21 cellular contexts compared by ENCODE assay signal in the genomic region with DNA sequence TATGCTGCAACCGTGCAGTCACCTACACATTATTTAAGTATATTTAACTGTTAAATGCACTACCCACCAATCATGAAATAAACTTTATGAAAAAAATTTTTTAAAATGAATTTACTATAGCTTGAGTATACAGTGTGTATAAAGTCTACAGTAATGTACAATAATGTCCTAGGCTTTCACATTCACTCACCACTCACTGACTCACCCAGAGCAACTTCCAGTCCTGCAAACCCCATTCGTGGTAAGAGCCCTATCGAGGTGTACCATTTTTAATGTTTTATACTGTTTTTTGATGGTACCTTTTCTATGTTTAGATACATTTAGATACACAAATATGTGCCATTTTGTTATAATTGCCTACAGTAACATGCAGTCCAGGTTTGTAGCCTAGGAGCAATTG. TPM values are rescaled to one million over a fixed set of nuclear protein-coding genes. Genes with fewer than 3 reads are reported as not detected.
DNase-seq lines count a peak whose midpoint lies in the region; ATAC-seq and TF ChIP-seq lines count a peak whose summit lies in the region.
"Had no signal": no experiment of that assay in that cellular context is flagged by ENCODE, and none has a peak within 500 bp of the region (broad histone marks: within the 10 kb centered on the region; RNA-seq: fewer than 3 reads in every experiment).

No MANE protein-coding gene starts in this region.

- peak; percentile 37 to 53 for ATAC-seq in activated T-cell treated with anti-CD3 and anti-CD28 coated beads, Interleukin-2, amount 50 U/mL, for 4 hours
- ATAC-seq in HG03439 (IDR thresholded peaks at IDR 0.05; ENCODE audit: unreplicated experiment) = no peak
- ATAC-seq: A549, HCT116, PC-3 had no signal

- peaks cover 8% of the 10 kb centered on the region for H3K36me3 Mint-ChIP-seq in activated T-cell treated with anti-CD3 and anti-CD28 coated beads, Interleukin-2, amount 50 U/mL, for 4 hours (ENCODE audit: insufficient read depth)
- peaks cover 6 to 30% (median 30%) of the 10 kb centered on the region in 3 donors for H3K36me3 Mint-ChIP-seq in CD8-positive, alpha-beta memory T cell
- H3K36me3 Mint-ChIP-seq in neural progenitor cell = no peaks in the 10 kb centered on the region

- no peak overlapping the region for H3K4me2 ChIP-seq in neural progenitor cell
- H3K4me2 ChIP-seq: A549, KMS-11 had no signal

- no peaks in the 10 kb centered on the region for H3K27me3 ChIP-seq in CD8-positive, alpha-beta memory T cell (ENCODE audit: insufficient read depth, low read length, poor library complexity, severe bottlenecking)
- H3K27me3 ChIP-seq in neural progenitor cell = no peaks in the 10 kb centered on the region

- no peak overlapping the region for H3K27ac ChIP-seq in CD8-positive, alpha-beta memory T cell (ENCODE audit: low read depth, low read length)
- H3K27ac ChIP-seq in neural progenitor cell = no peak overlapping the region
- H3K27ac ChIP-seq: A549, HL-60, KMS-11 had no signal

- peak overlapping the region in 5 of 8 donors; percentile 24 to 61 (median 34) for H3K27ac Mint-ChIP-seq in CD8-positive, alpha-beta memory T cell
- H3K27ac Mint-ChIP-seq in neural progenitor cell = no peak overlapping the region
- H3K27ac Mint-ChIP-seq: IgD-negative memory B cell had no signal

- peaks cover 65% of the 10 kb centered on the region for H3K4me1 Mint-ChIP-seq in activated T-cell treated with anti-CD3 and anti-CD28 coated beads, Interleukin-2, amount 50 U/mL, for 4 hours (ENCODE audit: low read depth)
- peaks cover 62 to 85% (median 82%) of the 10 kb centered on the region in 3 donors for H3K4me1 Mint-ChIP-seq in CD8-positive, alpha-beta memory T cell
- H3K4me1 Mint-ChIP-seq in neural progenitor cell = peaks cover 4% of the 10 kb centered on the region

- H3K4me3 Mint-ChIP-seq in activated T-cell treated with anti-CD3 and anti-CD28 coated beads, Interleukin-2, amount 50 U/mL, for 4 hours = no peak overlapping the region
- peak overlapping the region in 1 of 7 donors; percentile 32 for H3K4me3 Mint-ChIP-seq in CD8-positive, alpha-beta memory T cell
- no peak overlapping the region for H3K4me3 Mint-ChIP-seq in neural progenitor cell
- H3K4me3 Mint-ChIP-seq: IgD-negative memory B cell had no signal

- no peaks in the 10 kb centered on the region for H3K79me2 ChIP-seq in neural progenitor cell (ENCODE audit: low read depth)

- CTCF ChIA-PET in CD8-positive, alpha-beta memory T cell (lab: Charles Lee) = interaction anchor here (1.1 to 10.2 kb wide), 6 partner anchors 12 to 123 kb away, joined by 4 to 192 read pairs (median 8); a partner anchor contains a TSS

- H3K27me3 Mint-ChIP-seq in activated T-cell treated with anti-CD3 and anti-CD28 coated beads, Interleukin-2, amount 50 U/mL, for 4 hours (ENCODE audit: low read depth) = no peaks in the 10 kb centered on the region
- H3K27me3 Mint-ChIP-seq in CD8-positive, alpha-beta memory T cell = no peaks in the 10 kb centered on the region
- H3K27me3 Mint-ChIP-seq in neural progenitor cell (ENCODE audit: insufficient read depth, low read depth) = no peaks in the 10 kb centered on the region
- H3K27me3 Mint-ChIP-seq: IgD-negative memory B cell had no signal

- no peak for DNase-seq in activated T-cell treated with anti-CD3 and anti-CD28 coated beads, Interleukin-2, amount 50 U/mL, for 4 hours
- no peak for DNase-seq in activated T-cell treated with anti-CD3 and anti-CD28 coated beads, Interleukin-2, amount 50 U/mL, for 1 hour
- peak; percentile 25 for DNase-seq in stimulated activated naive CD4-positive, alpha-beta T cell treated with Interleukin-2 at 50 U/mL for 16 hours (lab: John Stamatoyannopoulos, UW)
- no peak for DNase-seq in stimulated activated naive CD4-positive, alpha-beta T cell (lab: John Stamatoyannopoulos, UW)
- no peak for DNase-seq in CD8-positive, alpha-beta memory T cell
- no peak for DNase-seq in neural progenitor cell (ENCODE audit: low spot score)
- DNase-seq: AML-193; C1 segment of cervical spinal cord; MM.1S; NCI-H2029; NCI-H446; NCI-H526; NCI-H82; NK-92 treated with Interleukin-12 subunit alpha and Interleukin-12 subunit beta, amount 100 ng/mL, for 24 hours; PC-3 had no signal

- H2AFZ ChIP-seq in neural progenitor cell (replicated peaks) = no peak overlapping the region

- H3K36me3 ChIP-seq in CD8-positive, alpha-beta memory T cell (ENCODE audit: insufficient read depth, low read length) = no peaks in the 10 kb centered on the region
- no peaks in the 10 kb centered on the region for H3K36me3 ChIP-seq in neural progenitor cell

- no peaks in the 10 kb centered on the region for H4K20me1 ChIP-seq in neural progenitor cell (ENCODE audit: low read depth)

- no peaks in the 10 kb centered on the region for H3K9me3 ChIP-seq in CD8-positive, alpha-beta memory T cell (ENCODE audit: low read length)
- H3K9me3 ChIP-seq in neural progenitor cell (ENCODE audit: low read depth) = no peaks in the 10 kb centered on the region
- H3K9me3 ChIP-seq: A549 had no signal

- H3K9me3 Mint-ChIP-seq in activated T-cell treated with anti-CD3 and anti-CD28 coated beads, Interleukin-2, amount 50 U/mL, for 4 hours = no peaks in the 10 kb centered on the region
- peaks cover 0 to 13% (median 0%) of the 10 kb centered on the region in 5 donors for H3K9me3 Mint-ChIP-seq in CD8-positive, alpha-beta memory T cell
- no peaks in the 10 kb centered on the region for H3K9me3 Mint-ChIP-seq in neural progenitor cell
- H3K9me3 Mint-ChIP-seq: IgD-negative memory B cell had no signal

- H3F3A ChIP-seq in neural progenitor cell (ENCODE audit: low read depth) = no peaks in the 10 kb centered on the region

- H3K4me3 ChIP-seq in CD8-positive, alpha-beta memory T cell (ENCODE audit: low read length) = no peak overlapping the region
- H3K4me3 ChIP-seq in neural progenitor cell = no peak overlapping the region
- H3K4me3 ChIP-seq: A549 had no signal

- POLR2A ChIA-PET in CD8-positive, alpha-beta memory T cell (lab: Charles Lee) = interaction anchor here (1.0 to 3.4 kb wide), 2 partner anchors 12 to 87 kb away, joined by 3 to 27 read pairs; a partner anchor contains a TSS

- H3K4me1 ChIP-seq in CD8-positive, alpha-beta memory T cell (ENCODE audit: insufficient read depth, low read length) = peaks cover 52% of the 10 kb centered on the region
- no peaks in the 10 kb centered on the region for H3K4me1 ChIP-seq in neural progenitor cell
- H3K4me1 ChIP-seq: A549 had no signal

- H3K9ac ChIP-seq in neural progenitor cell = no peak overlapping the region
- H3K9ac ChIP-seq: KMS-11 had no signal

- TF ChIP-seq CTCF in neural progenitor cell (IDR thresholded peaks at IDR 0.05) = no peak

RNA-seq across cellular contexts. Expression of a gene that starts 48.1 kb away (rescaled TPM):
- 1 to 10 TPM; 2.3 to 7.6 (median 5.4) TPM for total RNA-seq in activated T-cell treated with anti-CD3 and anti-CD28 coated beads, Interleukin-2, amount 50 U/mL, for 4 hours
- total RNA-seq in CD8-positive, alpha-beta memory T cell = 10 to 100 TPM; 11.5 to 12.3 TPM
- polyA plus RNA-seq in CD8-positive, alpha-beta memory T cell = 364 TPM
- 4.7 and 26.9 TPM in 2 replicates for total RNA-seq in neural progenitor cell (ENCODE audit: low replicate concordance)
